Comparison of ENCODE assay signal across 6 cellular contexts in genomic region chr3:173700336-173700735, GRCh38.
"Had no signal": no experiment of that assay in that cellular context is flagged by ENCODE, and none has a peak within 500 bp of the region (broad histone marks: within the 10 kb centered on the region; RNA-seq: fewer than 3 reads in every experiment).

No MANE protein-coding gene starts in this region.

- H3K9ac ChIP-seq: GM23248 had no signal

- ATAC-seq: K562 had no signal

- H3K27ac ChIP-seq: GM23248 had no signal

- H2AFZ ChIP-seq: GM23248 had no signal

- H3K4me3 ChIP-seq: GM23248, K562 had no signal

- H3K4me3 Mint-ChIP-seq: H9 had no signal

- DNase-seq: GM23248, H9, HCEC 1CT, IMR-90, KG1 had no signal
